ENCODE assay signal across 23 cellular contexts in genomic region chr9:123524866-123525265, GRCh38.
"Had no signal": no experiment of that assay in that cellular context is flagged by ENCODE, and none has a peak within 500 bp of the region (broad histone marks: within the 10 kb centered on the region; RNA-seq: fewer than 3 reads in every experiment).

No MANE protein-coding gene starts in this region.

- H3K27ac Mint-ChIP-seq: immature natural killer cell, mesothelial cell of epicardium had no signal

- H3K27ac ChIP-seq: coronary artery, dorsolateral prefrontal cortex, esophagus muscularis mucosa, foreskin keratinocyte, gastroesophageal sphincter, heart left ventricle, hepatocyte, left lung, lower lobe of right lung had no signal

- H3K79me2 ChIP-seq: hepatocyte had no signal

- H3K27me3 ChIP-seq: dorsolateral prefrontal cortex, esophagus muscularis mucosa, foreskin keratinocyte, gastroesophageal sphincter, heart left ventricle, hepatocyte, left lung had no signal

- FAIRE-seq: colon, endothelial cell of umbilical vein, frontal cortex, keratinocyte had no signal

- H2AFZ ChIP-seq: hepatocyte had no signal

- H3K4me1 ChIP-seq: esophagus muscularis mucosa, foreskin keratinocyte, gastroesophageal sphincter, heart left ventricle, left lung, lower lobe of right lung had no signal

- H3K36me3 ChIP-seq: esophagus muscularis mucosa, gastroesophageal sphincter, heart left ventricle, left lung, lower lobe of right lung had no signal

- H3K4me3 ChIP-seq: coronary artery, dorsolateral prefrontal cortex, esophagus muscularis mucosa, gastroesophageal sphincter, heart left ventricle, hepatocyte, left lung, lower lobe of right lung, mucosa of descending colon had no signal

- H3K4me1 Mint-ChIP-seq: immature natural killer cell, mesothelial cell of epicardium had no signal

- H3K4me2 ChIP-seq: hepatocyte had no signal

- DNase-seq: dermis blood vessel endothelial cell; dorsolateral prefrontal cortex; effector CD4-positive, alpha-beta T cell; effector memory CD4-positive, alpha-beta T cell; foreskin keratinocyte; heart left ventricle; hypothalamus; immature natural killer cell; left cardiac atrium; left lung; left ventricle myocardium superior; lower lobe of right lung; mesenchymal stem cell; mucosa of descending colon had no signal

- H3K9me3 ChIP-seq: esophagus muscularis mucosa, gastroesophageal sphincter, left lung, lower lobe of right lung, mucosa of descending colon had no signal

- H3K4me3 Mint-ChIP-seq: immature natural killer cell, mesothelial cell of epicardium had no signal
